In genomic region chr3:23553353-23553752, GRCh38 we compare ENCODE assay signal across 26 cellular contexts.
DNase-seq lines count a peak whose midpoint lies in the region; ATAC-seq and TF ChIP-seq lines count a peak whose summit lies in the region.
"Had no signal": no experiment of that assay in that cellular context is flagged by ENCODE, and none has a peak within 500 bp of the region (broad histone marks: within the 10 kb centered on the region; RNA-seq: fewer than 3 reads in every experiment).

No MANE protein-coding gene starts in this region.

- peak; percentile 32 for DNase-seq in GM10248 (ENCODE audit: extremely low spot score)
- peak; percentile 9 for DNase-seq in GM19238 (ENCODE audit: insufficient read length, low spot score)
- no peak for DNase-seq in T-helper 2 cell
- DNase-seq in cardiac septum (ENCODE audit: low spot score) = no peak
- DNase-seq in RWPE1 (ENCODE audit: low spot score) = no peak
- DNase-seq in activated CD8-positive, alpha-beta T cell treated with anti-CD3 and anti-CD28 coated beads, Interleukin-2, amount 10 ng/mL, durations not matched to agents 7 days and 5 days = no peak
- DNase-seq: 8988T; activated naive CD4-positive, alpha-beta T cell; activated T-cell treated with anti-CD3 and anti-CD28 coated beads, Interleukin-2, amount 50 U/mL, for 4 hours; adrenal gland; CD8-positive, alpha-beta memory T cell; GDM1; glutamatergic neuron; H9; KBM-7; kidney glomerular epithelial cell; mammary epithelial cell; NCI-H187; NCI-H226; PC-9; SIG-M5; T-cell had no signal

- no peak for TF ChIP-seq CTCF in GM10248 (IDR thresholded peaks at IDR 0.05; ENCODE audit: control extremely low read depth, extremely low read depth, low read depth, missing control alignments)
- TF ChIP-seq CTCF in RWPE1 (conservative IDR thresholded peaks at IDR 0.05; ENCODE audit: low read depth) = no peak

- ATAC-seq in HG02678 (IDR thresholded peaks at IDR 0.05; ENCODE audit: unreplicated experiment) = peak; percentile 55
- ATAC-seq in HG03521 (IDR thresholded peaks at IDR 0.05; ENCODE audit: unreplicated experiment) = peak; percentile 38
- no peak for ATAC-seq in activated CD8-positive, alpha-beta T cell treated with anti-CD3 and anti-CD28 coated beads, Interleukin-2, amount 10 ng/mL, durations not matched to agents 7 days and 5 days
- ATAC-seq: activated T-cell treated with anti-CD3 and anti-CD28 coated beads, Interleukin-2, amount 50 U/mL, for 4 hours; T-cell had no signal

- no peak overlapping the region for H3K27ac ChIP-seq in RWPE1
- H3K27ac ChIP-seq: adrenal gland, PC-9 had no signal

- no peak overlapping the region for H3K27ac Mint-ChIP-seq in activated CD8-positive, alpha-beta T cell treated with anti-CD3 and anti-CD28 coated beads, Interleukin-2, amount 10 ng/mL, durations not matched to agents 7 days and 5 days
- H3K27ac Mint-ChIP-seq: CD8-positive, alpha-beta memory T cell; H9; progenitor cell of endocrine pancreas; T-cell; type B pancreatic cell had no signal

- POLR2A ChIA-PET in GM10248 (lab: Yijun Ruan, JAX) (no interaction called here), RWPE1 (lab: Yijun Ruan, JAX; ENCODE audit: low non-redundant PET) (no interaction called here)
- POLR2A ChIA-PET in activated CD8-positive, alpha-beta T cell treated with anti-CD3 and anti-CD28 coated beads, Interleukin-2, amount 10 ng/mL, durations not matched to agents 7 days and 5 days (lab: Charles Lee) = no interaction called here

- H3K4me3 Mint-ChIP-seq in activated CD8-positive, alpha-beta T cell treated with anti-CD3 and anti-CD28 coated beads, Interleukin-2, amount 10 ng/mL, durations not matched to agents 7 days and 5 days = no peak overlapping the region
- H3K4me3 Mint-ChIP-seq: activated T-cell treated with anti-CD3 and anti-CD28 coated beads, Interleukin-2, amount 50 U/mL, for 4 hours; CD8-positive, alpha-beta memory T cell; H9; T-cell; type B pancreatic cell had no signal

- no peaks in the 10 kb centered on the region for H3K4me1 Mint-ChIP-seq in activated CD8-positive, alpha-beta T cell treated with anti-CD3 and anti-CD28 coated beads, Interleukin-2, amount 10 ng/mL, durations not matched to agents 7 days and 5 days (ENCODE audit: low read depth)
- H3K4me1 Mint-ChIP-seq: CD8-positive, alpha-beta memory T cell; T-cell had no signal

- H3K9me3 Mint-ChIP-seq in activated CD8-positive, alpha-beta T cell treated with anti-CD3 and anti-CD28 coated beads, Interleukin-2, amount 10 ng/mL, durations not matched to agents 7 days and 5 days (ENCODE audit: insufficient read depth) = no peaks in the 10 kb centered on the region
- H3K9me3 Mint-ChIP-seq: activated T-cell treated with anti-CD3 and anti-CD28 coated beads, Interleukin-2, amount 50 U/mL, for 4 hours; H9; T-cell had no signal

- H3K27me3 Mint-ChIP-seq in activated CD8-positive, alpha-beta T cell treated with anti-CD3 and anti-CD28 coated beads, Interleukin-2, amount 10 ng/mL, durations not matched to agents 7 days and 5 days (ENCODE audit: low read depth) = no peaks in the 10 kb centered on the region
- H3K27me3 Mint-ChIP-seq: CD8-positive, alpha-beta memory T cell; progenitor cell of endocrine pancreas; T-cell; type B pancreatic cell had no signal

- intact Hi-C loops in cardiac septum (cut with DNase I) = no loop called here

- CTCF ChIA-PET in GM10248 (lab: Yijun Ruan, JAX) = interaction anchor here (1.6 kb wide), 1 partner anchor 11 kb away, joined by 6 read pairs; no protein-coding TSS in a partner anchor
- CTCF ChIA-PET in RWPE1 (lab: Yijun Ruan, JAX) = interaction anchor here (0.6 kb wide), 1 partner anchor 437 kb away, joined by 3 read pairs; no protein-coding TSS in a partner anchor
- CTCF ChIA-PET in activated CD8-positive, alpha-beta T cell treated with anti-CD3 and anti-CD28 coated beads, Interleukin-2, amount 10 ng/mL, durations not matched to agents 7 days and 5 days (lab: Charles Lee) = no interaction called here

- H3K36me3 Mint-ChIP-seq in activated CD8-positive, alpha-beta T cell treated with anti-CD3 and anti-CD28 coated beads, Interleukin-2, amount 10 ng/mL, durations not matched to agents 7 days and 5 days (ENCODE audit: low read depth) = no peaks in the 10 kb centered on the region
- H3K36me3 Mint-ChIP-seq: CD8-positive, alpha-beta memory T cell; T-cell; type B pancreatic cell had no signal

Comparison
In these comparisons a context has a peak if more than half of its experiments do, and no peak if none do; other contexts are left out.
1. DNase-seq: peak in GM10248 (single experiment) and GM19238 (single experiment); none in T-helper 2 cell (0 of 5), cardiac septum (single experiment), RWPE1 (single experiment) and activated CD8-positive, alpha-beta T cell treated with anti-CD3 and anti-CD28 coated beads, Interleukin-2, amount 10 ng/mL, durations not matched to agents 7 days and 5 days (single experiment).